In the genomic region with DNA sequence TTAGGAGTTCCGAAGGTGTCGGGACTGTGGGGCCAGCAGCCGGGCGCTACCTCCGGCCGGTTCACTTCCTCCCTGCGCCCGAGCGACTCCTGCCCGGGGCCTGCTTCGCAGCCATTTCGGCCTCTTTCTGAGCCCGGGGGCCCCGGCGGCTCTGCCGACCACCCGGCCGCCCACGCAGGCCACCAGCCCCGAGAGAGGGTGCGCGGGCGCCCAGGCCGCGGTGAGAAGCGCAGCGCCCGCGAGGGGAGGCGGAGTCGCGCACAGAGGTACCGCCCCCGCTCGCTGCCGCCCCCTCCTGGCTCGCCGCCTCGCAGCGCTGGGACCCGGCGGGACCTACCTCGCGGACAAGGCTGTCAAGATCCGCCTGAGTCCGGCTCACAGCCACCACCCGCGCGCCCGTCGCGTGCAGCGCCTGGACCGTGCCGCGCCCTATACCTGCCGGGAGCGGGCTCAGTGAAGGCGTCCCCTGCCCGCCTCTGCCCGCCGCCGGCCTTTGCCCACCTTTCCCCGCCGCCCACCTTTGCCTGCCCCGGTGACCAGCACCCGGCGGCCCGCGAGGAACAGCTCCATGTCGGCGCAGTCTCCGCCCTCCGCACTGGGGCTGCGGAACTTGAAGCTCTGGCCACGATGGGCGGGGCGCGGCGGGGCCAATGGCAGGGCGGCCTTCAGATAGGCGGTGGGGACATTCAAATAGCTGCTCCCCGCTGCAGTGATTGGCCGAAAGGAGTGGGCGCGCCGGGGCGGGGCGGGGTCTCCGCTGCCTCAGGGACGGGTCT, we compare ENCODE assay signal across 8 cellular contexts. TPM values are rescaled to one million over a fixed set of nuclear protein-coding genes. Genes with fewer than 3 reads are reported as not detected.
DNase-seq lines count a peak whose midpoint lies in the region; ATAC-seq and TF ChIP-seq lines count a peak whose summit lies in the region.

A gene (minus strand): TSS at position 585 of the 776 bp plus-strand sequence. CDS start 15 bp downstream, at position 570.

- H2BK120ac ChIP-seq in mesenchymal stem cell (ENCODE audit: low read depth, low read length) = no peak within 1 kb of the TSS

- peak within 1 kb of the TSS; percentile 44 to 66 for H3K4ac ChIP-seq in mesenchymal stem cell (ENCODE audit: low read depth in 1 of 2, low read length in 2 of 2)

- no peaks in the 10 kb centered on the region for H3K27me3 Mint-ChIP-seq in Caco-2 (ENCODE audit: insufficient read depth, unreplicated experiment)
- no peaks in the 10 kb centered on the region for H3K27me3 Mint-ChIP-seq in effector memory CD8-positive, alpha-beta T cell

- H3K4me2 ChIP-seq in mesenchymal stem cell (ENCODE audit: low read length, poor library complexity, severe bottlenecking) = peak within 1 kb of the TSS; percentile 75

- peak within 1 kb of the TSS; percentile 70 for H2BK15ac ChIP-seq in mesenchymal stem cell (ENCODE audit: low read depth, poor library complexity, severe bottlenecking)

- H3K79me1 ChIP-seq in mesenchymal stem cell (replicated peaks; ENCODE audit: low read length, poor library complexity, severe bottlenecking) = peaks cover 11% of the 10 kb centered on the region

- peak within 1 kb of the TSS; percentile 73 for H4K8ac ChIP-seq in mesenchymal stem cell (ENCODE audit: low read length)

- WGBS in mesenchymal stem cell = under 1% methylated on average over 84 of the region's 91 CpGs

- peak within 1 kb of the TSS; percentile 11 to 29 for H2BK12ac ChIP-seq in mesenchymal stem cell (ENCODE audit: low read length in 2 of 2)

- intact Hi-C loops in Caco-2 (cut with micrococcal nuclease; ENCODE audit: unreplicated experiment) = loop anchor here (1.0 to 2.0 kb wide), 2 partner anchors 14 to 62 kb away; a partner anchor contains a TSS

- no peak within 1 kb of the TSS for H2AK5ac ChIP-seq in mesenchymal stem cell (ENCODE audit: low read length, severe bottlenecking)

- H4K91ac ChIP-seq in mesenchymal stem cell (ENCODE audit: low read length) = peak within 1 kb of the TSS; percentile 62

- peak within 1 kb of the TSS; percentile 15 for H3K27ac ChIP-seq in mesenchymal stem cell (ENCODE audit: low read length, poor library complexity, severe bottlenecking)

- H3K9me3 ChIP-seq in Caco-2 = no peaks in the 10 kb centered on the region
- no peaks in the 10 kb centered on the region for H3K9me3 ChIP-seq in mesenchymal stem cell (ENCODE audit: control insufficient read depth, low read length)

- peak within 1 kb of the TSS; percentile 83 for H3K9ac ChIP-seq in mesenchymal stem cell (ENCODE audit: low read length)

- H3K4me1 Mint-ChIP-seq in Caco-2 (ENCODE audit: low read depth, unreplicated experiment) = peaks cover 5% of the 10 kb centered on the region
- peaks cover 17 to 21% of the 10 kb centered on the region in 2 donors for H3K4me1 Mint-ChIP-seq in effector memory CD8-positive, alpha-beta T cell (ENCODE audit: low read depth in 2 of 2)

- H3K4me1 ChIP-seq in Caco-2 = peaks cover 21% of the 10 kb centered on the region
- H3K4me1 ChIP-seq in mesenchymal stem cell (ENCODE audit: control insufficient read depth, insufficient read depth, low read depth, low read length) = peaks cover 17% of the 10 kb centered on the region

- CTCF ChIA-PET in Caco-2 (lab: Charles Lee) = interaction anchor here (0.6 to 2.4 kb wide), 22 partner anchors 15 to 230 kb away, joined by 3 to 42 read pairs (median 4); a partner anchor contains a TSS

- peaks cover 19% of the 10 kb centered on the region for H3K36me3 Mint-ChIP-seq in Caco-2 (ENCODE audit: insufficient read depth, unreplicated experiment)
- H3K36me3 Mint-ChIP-seq in effector memory CD8-positive, alpha-beta T cell (ENCODE audit: insufficient read depth) = peaks cover 12% of the 10 kb centered on the region

- peaks cover 9% of the 10 kb centered on the region for H3K9me3 Mint-ChIP-seq in Caco-2 (ENCODE audit: unreplicated experiment)
- H3K9me3 Mint-ChIP-seq in effector memory CD8-positive, alpha-beta T cell = no peaks in the 10 kb centered on the region

- H3K27me3 ChIP-seq in Caco-2 (replicated peaks; ENCODE audit: control insufficient read depth, insufficient read depth, low read length) (no peaks in the 10 kb centered on the region), mesenchymal stem cell (ENCODE audit: control insufficient read depth in 1 of 2, insufficient read depth in 1 of 2, low read length in 2 of 2) (peaks cover 0 to 9% of the 10 kb centered on the region in 2 experiments)

- peak; percentile 98 to 99 for DNase-seq in Caco-2
- peak in 75 of 76 experiments; percentile 59 to 98 (median 93) for DNase-seq in HUDEP-2 (lab: John Stamatoyannopoulos, UW; ENCODE audit: unreplicated experiment in 76 of 76)
- DNase-seq in NOMO-1 treated with dmso at 0.1 percent for 144 hours (lab: John Stamatoyannopoulos, UW; ENCODE audit: unreplicated experiment) = peak; percentile 93
- peak; percentile 82 to 93 (median 88) for DNase-seq in activated CD8-positive, alpha-beta memory T cell treated with anti-CD3 and anti-CD28 coated beads for 48 hours (ENCODE audit: low read depth in 2 of 3, low spot score in 2 of 3)
- DNase-seq in effector memory CD8-positive, alpha-beta T cell = peak; percentile 91 to 93 (median 92)
- DNase-seq in mesenchymal stem cell = peak; percentile 97
- DNase-seq in stimulated activated CD8-positive, alpha-beta memory T cell treated with anti-CD3 and anti-CD28 coated beads, Interleukin-12 subunit alpha, Interleukin-12 subunit beta, amount 100 ng/mL, for 4 hours (ENCODE audit: low read depth) = peak; percentile 84

- no peak within 1 kb of the TSS for H2BK5ac ChIP-seq in mesenchymal stem cell (ENCODE audit: low read depth, low read length, poor library complexity, severe bottlenecking)

- H2AFZ ChIP-seq in mesenchymal stem cell (ENCODE audit: low read depth, low read length) = peak within 1 kb of the TSS; percentile 29

- BruUV-seq in Caco-2 (replicated peaks; lab: Mats Ljungman, UMichigan) = no TSS peak

- POLR2A ChIA-PET in Caco-2 (lab: Charles Lee) = interaction anchor here (0.5 to 1.6 kb wide), 22 partner anchors 13 to 523 kb away, joined by 3 to 51 read pairs (median 4); a partner anchor contains a TSS

- H3K14ac ChIP-seq in mesenchymal stem cell (ENCODE audit: low read length in 2 of 2) = peak within 1 kb of the TSS in 1 of 2 experiments; percentile 91

- H3K23ac ChIP-seq in mesenchymal stem cell (ENCODE audit: low read length in 2 of 2) = no peak within 1 kb of the TSS

- peak within 1 kb of the TSS; percentile 86 for H3K4me3 Mint-ChIP-seq in Caco-2 (ENCODE audit: unreplicated experiment)
- H3K4me3 Mint-ChIP-seq in effector memory CD8-positive, alpha-beta T cell = peak within 1 kb of the TSS; percentile 82 to 88

- peak; percentile 80 to 87 for TF ChIP-seq CTCF in Caco-2 (IDR thresholded peaks at IDR 0.05; ENCODE audit: insufficient read depth in 1 of 2, low read depth in 1 of 2, low read length in 1 of 2, severe bottlenecking in 1 of 2, unreplicated experiment in 1 of 2)

- peak within 1 kb of the TSS; percentile 79 to 87 for H3K18ac ChIP-seq in mesenchymal stem cell (ENCODE audit: low read depth in 1 of 2, low read length in 2 of 2)

- peak within 1 kb of the TSS; percentile 91 for H3K27ac Mint-ChIP-seq in Caco-2 (ENCODE audit: unreplicated experiment)
- H3K27ac Mint-ChIP-seq in effector memory CD8-positive, alpha-beta T cell = peak within 1 kb of the TSS; percentile 79 to 88

- ATAC-seq in GM21367 (IDR thresholded peaks at IDR 0.05; ENCODE audit: unreplicated experiment) = peak; percentile 83
- ATAC-seq in effector memory CD8-positive, alpha-beta T cell (replicated peaks) = peak; percentile 90

- H3K4me3 ChIP-seq in Caco-2 (ENCODE audit: low read depth, low read length) = peak within 1 kb of the TSS; percentile 79
- H3K4me3 ChIP-seq in mesenchymal stem cell (ENCODE audit: insufficient read depth in 1 of 2, low read depth in 1 of 2, low read length in 2 of 2) = peak within 1 kb of the TSS; percentile 66 to 86

- H3K36me3 ChIP-seq in Caco-2 (ENCODE audit: control insufficient read depth, insufficient read depth, low read length) (no peaks in the 10 kb centered on the region; the same call in 1 of the 2 replicates), mesenchymal stem cell (ENCODE audit: control insufficient read depth in 1 of 2, insufficient read depth in 2 of 2, low read depth in 1 of 2, low read length in 2 of 2) (peaks cover 0 to 24% of the 10 kb centered on the region in 2 experiments)

RNA-seq across cellular contexts. Expression of the gene that starts here (rescaled TPM):
- total RNA-seq in Caco-2 (2022) = 197 and 208 TPM in 2 replicates
- 39.7 TPM for polyA plus RNA-seq in mesenchymal stem cell (2013, experiment 1 of 2)
- 43.5 TPM for polyA plus RNA-seq in mesenchymal stem cell (2013, experiment 2 of 2)

Comparison
In these comparisons a context has a peak if more than half of its experiments do, and no peak if none do; other contexts are left out.
1. Peak in every context shown above with its lines: DNase-seq, ATAC-seq, H3K4me3 ChIP-seq and H3K27ac ChIP-seq.